35 cellular contexts compared by ENCODE assay signal in the genomic region with DNA sequence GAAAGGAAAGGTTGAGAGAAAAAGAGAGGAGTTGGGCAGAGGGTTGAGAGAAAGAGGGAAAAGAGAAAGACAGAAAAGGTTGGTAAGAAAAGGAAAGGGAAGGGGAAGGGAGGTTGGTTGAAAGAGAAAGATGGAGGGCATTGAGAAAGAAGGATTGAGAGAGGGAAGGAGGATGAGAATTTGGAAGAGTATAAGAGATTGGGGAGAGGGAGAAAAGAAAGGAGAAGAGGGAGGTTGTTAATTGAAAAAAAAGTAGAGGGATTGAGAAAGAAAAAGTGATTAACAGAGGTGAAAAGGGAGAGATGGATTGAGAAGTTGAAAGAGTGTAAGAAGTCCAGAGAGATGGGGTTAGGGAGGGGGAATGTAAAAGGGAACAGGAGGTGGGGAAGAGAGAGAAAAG.
"Had no signal": no experiment of that assay in that cellular context is flagged by ENCODE, and none has a peak within 500 bp of the region (broad histone marks: within the 10 kb centered on the region; RNA-seq: fewer than 3 reads in every experiment).

No MANE protein-coding gene starts in this region.

- ATAC-seq: activated CD8-positive, alpha-beta T cell treated with anti-CD3 and anti-CD28 coated beads for 36 hours; activated naive CD8-positive, alpha-beta T cell treated with anti-CD3 and anti-CD28 coated beads, Interleukin-2, amount 50 U/mL, for 24 hours; activated T-cell treated with anti-CD3 and anti-CD28 coated beads, Interleukin-2, amount 50 U/mL, for 4 hours; activated T-cell treated with anti-CD3 and anti-CD28 coated beads, Interleukin-2, amount 50 U/mL, for 72 hours; T-helper 17 cell had no signal

- H3K9me3 ChIP-seq: ascending aorta had no signal

- H3K9me3 Mint-ChIP-seq: activated B cell treated with CpG ODN at 0.5 μM for 24 hours; activated CD4-positive, alpha-beta T cell treated with anti-CD3 and anti-CD28 coated beads, Interleukin-2, amount 10 ng/mL, durations not matched to agents 24 days and 14 days; activated CD8-positive, alpha-beta T cell treated with anti-CD3 and anti-CD28 coated beads for 36 hours; activated naive CD4-positive, alpha-beta T cell treated with anti-CD3 and anti-CD28 coated beads, Interleukin-2, amount 10 ng/mL, durations not matched to agents 7 days and 5 days; activated naive CD4-positive, alpha-beta T cell treated with anti-CD3 and anti-CD28 coated beads, Interleukin-2, amount 50 U/mL, for 24 hours; activated naive CD8-positive, alpha-beta T cell treated with anti-CD3 and anti-CD28 coated beads, Interleukin-2, amount 10 ng/mL, durations not matched to agents 7 days and 5 days; activated naive CD8-positive, alpha-beta T cell treated with anti-CD3 and anti-CD28 coated beads, Interleukin-2, amount 50 U/mL, for 24 hours; activated T-cell treated with anti-CD3 and anti-CD28 coated beads, Interleukin-2, amount 50 U/mL, for 4 hours; activated T-cell treated with anti-CD3 and anti-CD28 coated beads, Interleukin-2, amount 50 U/mL, for 72 hours; activated T-helper 2 cell treated with anti-CD3 and anti-CD28 coated beads, Interferon-gamma antibody, Interleukin-2, Interleukin-4, amounts not matched to agents 10 μg/mL and 5 μg/mL and 100 μg/mL, durations not matched to agents 14 hours and 24 hours and 36 hours; brain; central memory CD8-positive, alpha-beta T cell had no signal

- H3K27me3 Mint-ChIP-seq: activated CD4-positive, alpha-beta memory T cell treated with anti-CD3 and anti-CD28 coated beads for 36 hours had no signal

- FAIRE-seq: bronchial epithelial cell, TTC549 had no signal

- H3K4me1 ChIP-seq: ascending aorta had no signal

- H3K27ac ChIP-seq: ascending aorta, cardiac muscle cell, VCaP had no signal

- H3K27ac Mint-ChIP-seq: activated B cell treated with CpG ODN at 0.5 μM for 24 hours; activated CD4-positive, alpha-beta memory T cell treated with anti-CD3 and anti-CD28 coated beads for 36 hours; activated CD4-positive, alpha-beta T cell treated with anti-CD3 and anti-CD28 coated beads, Interleukin-2, amount 10 ng/mL, durations not matched to agents 24 days and 14 days; activated CD8-positive, alpha-beta T cell treated with anti-CD3 and anti-CD28 coated beads for 36 hours; activated naive CD4-positive, alpha-beta T cell treated with anti-CD3 and anti-CD28 coated beads, Interleukin-2, amount 10 ng/mL, durations not matched to agents 7 days and 5 days; activated naive CD4-positive, alpha-beta T cell treated with anti-CD3 and anti-CD28 coated beads, Interleukin-2, amount 50 U/mL, for 24 hours; activated naive CD8-positive, alpha-beta T cell; activated naive CD8-positive, alpha-beta T cell treated with anti-CD3 and anti-CD28 coated beads, Interleukin-2, amount 10 ng/mL, durations not matched to agents 7 days and 5 days; activated naive CD8-positive, alpha-beta T cell treated with anti-CD3 and anti-CD28 coated beads, Interleukin-2, amount 50 U/mL, for 24 hours; activated T-cell treated with anti-CD3 and anti-CD28 coated beads, Interleukin-2, amount 50 U/mL, for 72 hours; activated T-helper 2 cell treated with anti-CD3 and anti-CD28 coated beads, Interferon-gamma antibody, Interleukin-2, Interleukin-4, amounts not matched to agents 10 μg/mL and 5 μg/mL and 100 μg/mL, durations not matched to agents 14 hours and 24 hours and 36 hours; brain; T-helper 17 cell had no signal

- H3K27me3 ChIP-seq: ascending aorta, cardiac muscle cell had no signal

- H3K36me3 ChIP-seq: ascending aorta, cardiac muscle cell had no signal

- H3K4me3 ChIP-seq: ascending aorta, cardiac muscle cell had no signal

- H3K4me1 Mint-ChIP-seq: activated B cell treated with CpG ODN at 0.5 μM for 24 hours; activated CD4-positive, alpha-beta T cell treated with anti-CD3 and anti-CD28 coated beads, Interleukin-2, amount 10 ng/mL, durations not matched to agents 24 days and 14 days; activated naive CD4-positive, alpha-beta T cell treated with anti-CD3 and anti-CD28 coated beads, Interleukin-2, amount 10 ng/mL, durations not matched to agents 7 days and 5 days; activated naive CD4-positive, alpha-beta T cell treated with anti-CD3 and anti-CD28 coated beads, Interleukin-2, amount 50 U/mL, for 24 hours; activated naive CD8-positive, alpha-beta T cell treated with anti-CD3 and anti-CD28 coated beads, Interleukin-2, amount 10 ng/mL, durations not matched to agents 7 days and 5 days; activated naive CD8-positive, alpha-beta T cell treated with anti-CD3 and anti-CD28 coated beads, Interleukin-2, amount 50 U/mL, for 24 hours; brain; central memory CD8-positive, alpha-beta T cell had no signal

- H3K4me3 Mint-ChIP-seq: activated B cell treated with CpG ODN at 0.5 μM for 24 hours; activated CD4-positive, alpha-beta memory T cell treated with anti-CD3 and anti-CD28 coated beads for 36 hours; activated CD4-positive, alpha-beta T cell treated with anti-CD3 and anti-CD28 coated beads, Interleukin-2, amount 10 ng/mL, durations not matched to agents 24 days and 14 days; activated CD8-positive, alpha-beta T cell treated with anti-CD3 and anti-CD28 coated beads for 36 hours; activated naive CD4-positive, alpha-beta T cell treated with anti-CD3 and anti-CD28 coated beads, Interleukin-2, amount 10 ng/mL, durations not matched to agents 7 days and 5 days; activated naive CD4-positive, alpha-beta T cell treated with anti-CD3 and anti-CD28 coated beads, Interleukin-2, amount 50 U/mL, for 24 hours; activated naive CD8-positive, alpha-beta T cell; activated naive CD8-positive, alpha-beta T cell treated with anti-CD3 and anti-CD28 coated beads, Interleukin-2, amount 10 ng/mL, durations not matched to agents 7 days and 5 days; activated naive CD8-positive, alpha-beta T cell treated with anti-CD3 and anti-CD28 coated beads, Interleukin-2, amount 50 U/mL, for 24 hours; activated T-cell treated with anti-CD3 and anti-CD28 coated beads, Interleukin-2, amount 50 U/mL, for 4 hours; activated T-cell treated with anti-CD3 and anti-CD28 coated beads, Interleukin-2, amount 50 U/mL, for 72 hours; brain; central memory CD8-positive, alpha-beta T cell; T-helper 17 cell had no signal

- DNase-seq: activated B cell treated with CpG ODN at 0.5 μM for 24 hours; activated CD4-positive, alpha-beta memory T cell treated with anti-CD3 and anti-CD28 coated beads for 36 hours; activated CD4-positive, alpha-beta T cell treated with anti-CD3 and anti-CD28 coated beads for 4 hours; activated CD4-positive, alpha-beta T cell treated with anti-CD3 and anti-CD28 coated beads, Interleukin-2, amount 10 ng/mL, durations not matched to agents 24 days and 14 days; activated CD4-positive, alpha-beta T cell treated with anti-CD3 and anti-CD28 coated beads, Interleukin-2, amount 50 U/mL, for 1 hour; activated CD4-positive, alpha-beta T cell treated with anti-CD3 and anti-CD28 coated beads, Interleukin-2, amount 50 U/mL, for 4 hours; activated CD4-positive, CD25-positive, alpha-beta regulatory T cell treated with anti-CD3 and anti-CD28 coated beads, Interleukin-2, amount 50 U/mL, for 72 hours; activated CD8-positive, alpha-beta memory T cell treated with anti-CD3 and anti-CD28 coated beads, Interleukin-2, amount 50 U/mL, for 4 hours; activated CD8-positive, alpha-beta T cell treated with anti-CD3 and anti-CD28 coated beads for 36 hours; activated effector memory CD4-positive, alpha-beta T cell treated with Interleukin-2 at 50 U/mL for 16 hours; activated gamma-delta T cell; activated naive CD4-positive, alpha-beta T cell treated with anti-CD3 and anti-CD28 coated beads, Interleukin-2, amount 10 ng/mL, durations not matched to agents 7 days and 5 days; activated naive CD4-positive, alpha-beta T cell treated with Interleukin-2 at 50 U/mL for 16 hours; activated naive CD8-positive, alpha-beta T cell treated with anti-CD3 and anti-CD28 coated beads, Interleukin-2, amount 10 ng/mL, durations not matched to agents 7 days and 5 days; activated naive CD8-positive, alpha-beta T cell treated with anti-CD3 and anti-CD28 coated beads, Interleukin-2, amount 50 U/mL, for 24 hours; activated T-cell treated with anti-CD3 and anti-CD28 coated beads for 4 hours; activated T-cell treated with anti-CD3 and anti-CD28 coated beads, Interleukin-2, amount 50 U/mL, for 1 hour; activated T-cell treated with anti-CD3 and anti-CD28 coated beads, Interleukin-2, amount 50 U/mL, for 4 hours; activated T-cell treated with anti-CD3 and anti-CD28 coated beads, Interleukin-2, amount 50 U/mL, for 72 hours; amygdala; anterior cingulate cortex; caudate nucleus; cerebellar nuclear complex; T-helper 17 cell; T1000 had no signal

- H3K36me3 Mint-ChIP-seq: activated CD4-positive, alpha-beta memory T cell treated with anti-CD3 and anti-CD28 coated beads for 36 hours; activated naive CD4-positive, alpha-beta T cell treated with anti-CD3 and anti-CD28 coated beads, Interleukin-2, amount 10 ng/mL, durations not matched to agents 7 days and 5 days; activated naive CD4-positive, alpha-beta T cell treated with anti-CD3 and anti-CD28 coated beads, Interleukin-2, amount 50 U/mL, for 24 hours; activated naive CD8-positive, alpha-beta T cell; activated naive CD8-positive, alpha-beta T cell treated with anti-CD3 and anti-CD28 coated beads, Interleukin-2, amount 10 ng/mL, durations not matched to agents 7 days and 5 days; brain had no signal
